Comparison of ENCODE assay signal across 10 cellular contexts in genomic region chr6:154410215-154410614, GRCh38. TPM values are rescaled to one million over a fixed set of nuclear protein-coding genes. Genes with fewer than 3 reads are reported as not detected.
DNase-seq lines count a peak whose midpoint lies in the region; ATAC-seq and TF ChIP-seq lines count a peak whose summit lies in the region.
"Had no signal": no experiment of that assay in that cellular context is flagged by ENCODE, and none has a peak within 500 bp of the region (broad histone marks: within the 10 kb centered on the region; RNA-seq: fewer than 3 reads in every experiment).

No MANE protein-coding gene starts in this region.

- no peaks in the 10 kb centered on the region for H3K9me3 ChIP-seq in esophagus squamous epithelium
- no peaks in the 10 kb centered on the region for H3K9me3 ChIP-seq in Peyer's patch

- TF ChIP-seq CTCF in RWPE1 (conservative IDR thresholded peaks at IDR 0.05; ENCODE audit: low read depth) = no peak
- no peak for TF ChIP-seq CTCF in esophagus squamous epithelium (IDR thresholded peaks at IDR 0.05)
- TF ChIP-seq CTCF in nephron progenitor cell (IDR thresholded peaks at IDR 0.05) = no peak
- no peak for TF ChIP-seq CTCF in Peyer's patch (IDR thresholded peaks at IDR 0.05)

- peak; percentile 19 for DNase-seq in A172 (ENCODE audit: low spot score)
- DNase-seq in RWPE1 (ENCODE audit: low spot score) = no peak
- no peak for DNase-seq in esophagus squamous epithelium (lab: John Stamatoyannopoulos, UW)
- no peak for DNase-seq in nephron progenitor cell
- DNase-seq in T-cell = no peak
- no peak for DNase-seq in Peyer's patch
- no peak for DNase-seq in NCI-H526 treated with DMSO at 0.1 percent for 48 hours (lab: John Stamatoyannopoulos, UW)
- DNase-seq: NCI-H748 treated with DMSO at 0.1 percent for 48 hours had no signal

- intact Hi-C loops in esophagus squamous epithelium (cut with DNase I) = no loop called here

- H3K4me1 ChIP-seq in esophagus squamous epithelium = peaks cover 20 to 43% (median 22%) of the 10 kb centered on the region in 3 donors
- H3K4me1 ChIP-seq in Peyer's patch = no peaks in the 10 kb centered on the region

- H3K9me3 Mint-ChIP-seq in nephron progenitor cell (no peaks in the 10 kb centered on the region), T-cell (no peaks in the 10 kb centered on the region)

- 21 to 26% methylated on average over 6 of the region's 6 CpGs for WGBS in esophagus squamous epithelium, 2 donors

- H3K4me3 ChIP-seq in esophagus squamous epithelium = no peak overlapping the region
- no peak overlapping the region for H3K4me3 ChIP-seq in Peyer's patch

- H3K27me3 Mint-ChIP-seq in nephron progenitor cell (ENCODE audit: low read depth, poor library complexity) = no peaks in the 10 kb centered on the region
- H3K27me3 Mint-ChIP-seq in T-cell = peaks cover 4 to 5% of the 10 kb centered on the region in 2 donors

- H3K27me3 ChIP-seq in esophagus squamous epithelium (no peaks in the 10 kb centered on the region), Peyer's patch (no peaks in the 10 kb centered on the region)

- H3K27ac ChIP-seq in RWPE1 (peak overlapping the region; percentile 42; the same call in 1 of the 2 replicates), esophagus squamous epithelium (peak overlapping the region; percentile 77 to 89 (median 86)), Peyer's patch (peak overlapping the region in 2 of 4 donors; percentile 49 to 74)

- H3K4me1 Mint-ChIP-seq in nephron progenitor cell (peaks cover 27% of the 10 kb centered on the region), T-cell (peaks cover 0 to 2% (median 0%) of the 10 kb centered on the region in 3 donors)

- ATAC-seq in GM21619 (IDR thresholded peaks at IDR 0.05; ENCODE audit: unreplicated experiment) (no peak), T-cell (replicated peaks in 1 of 4) (no peak)
- ATAC-seq: left lobe of liver had no signal

- TF ChIP-seq POLR2A in esophagus squamous epithelium (IDR thresholded peaks at IDR 0.05) (no peak), Peyer's patch (IDR thresholded peaks at IDR 0.05) (no peak)

- peaks cover 0 to 58% (median 7%) of the 10 kb centered on the region in 3 donors for H3K36me3 ChIP-seq in esophagus squamous epithelium
- peaks cover 0 to 64% (median 0%) of the 10 kb centered on the region in 3 donors for H3K36me3 ChIP-seq in Peyer's patch

- H3K4me3 Mint-ChIP-seq in nephron progenitor cell = no peak overlapping the region
- no peak overlapping the region for H3K4me3 Mint-ChIP-seq in T-cell

- POLR2A ChIA-PET in RWPE1 (lab: Yijun Ruan, JAX; ENCODE audit: low non-redundant PET) (no interaction called here), T-cell (lab: Charles Lee) (no interaction called here)

- peak overlapping the region; percentile 91 for H3K27ac Mint-ChIP-seq in nephron progenitor cell
- H3K27ac Mint-ChIP-seq in T-cell = no peak overlapping the region

- CTCF ChIA-PET in RWPE1 (lab: Yijun Ruan, JAX) (no interaction called here), T-cell (lab: Charles Lee) (no interaction called here)

- peaks cover 69% of the 10 kb centered on the region for H3K36me3 Mint-ChIP-seq in nephron progenitor cell (ENCODE audit: low read depth)
- no peaks in the 10 kb centered on the region for H3K36me3 Mint-ChIP-seq in T-cell

RNA-seq across cellular contexts. Expression of gene IPCEF1, which starts 53.6 kb away (rescaled TPM):
- 0.17 and 0.47 TPM in 2 replicates for total RNA-seq in A172 (2014; rRNA removed; shearing (Covaris generic))
- 1 to 10 TPM; 1.8 to 8.1 (median 3.5) TPM for total RNA-seq in esophagus squamous epithelium
- total RNA-seq in T-cell = 100 to 1,000 TPM in 1 of 5 donors, 10 to 100 TPM in 4; 57.6 to 132 (median 69.4) TPM
- 10 to 100 TPM in 2 of 4 donors, 1 to 10 TPM in 2; 2.1 to 19.8 (median 9.4) TPM for total RNA-seq in Peyer's patch
